ENCODE assay signal across 21 cellular contexts in the genomic region with DNA sequence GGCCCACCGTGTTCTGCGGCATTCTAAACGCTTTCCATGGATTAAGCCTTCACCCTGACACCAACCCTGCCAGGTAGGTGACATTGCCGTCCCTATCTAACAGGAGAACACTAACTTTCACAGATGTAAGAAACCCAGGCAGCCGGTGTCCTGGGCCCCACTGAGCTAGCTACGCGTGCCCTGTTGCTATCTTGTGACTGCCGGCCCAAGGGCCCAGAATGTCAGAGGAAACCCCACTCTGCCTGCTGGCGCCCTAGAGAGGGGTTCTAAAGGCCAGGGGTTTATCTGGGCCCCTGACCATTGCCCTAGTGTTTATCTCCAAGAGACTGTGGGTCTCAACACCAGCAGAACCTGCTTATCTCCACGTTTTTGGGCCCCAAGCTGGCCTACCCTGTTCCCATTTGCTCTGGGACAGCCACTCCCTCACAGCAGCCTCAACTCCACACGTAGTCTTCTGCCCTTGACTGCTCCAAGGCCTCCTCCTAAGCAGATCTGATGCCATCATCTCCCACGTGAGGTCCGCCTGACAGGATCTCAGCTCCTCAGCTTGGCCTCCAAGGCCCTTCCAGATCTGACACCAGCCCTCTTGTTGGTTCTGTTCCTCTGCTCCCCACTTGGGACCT. TPM values are rescaled to one million over a fixed set of nuclear protein-coding genes. Genes with fewer than 3 reads are reported as not detected.
DNase-seq lines count a peak whose midpoint lies in the region; ATAC-seq, FAIRE-seq and TF ChIP-seq lines count a peak whose summit lies in the region.
"Had no signal": no experiment of that assay in that cellular context is flagged by ENCODE, and none has a peak within 500 bp of the region (broad histone marks: within the 10 kb centered on the region; RNA-seq: fewer than 3 reads in every experiment).

No MANE protein-coding gene starts in this region.

- FAIRE-seq in pancreas (lab: Jason Lieb, UNC) = no peak
- FAIRE-seq: HTR-8/SVneo had no signal

- no peaks in the 10 kb centered on the region for H3K27me3 ChIP-seq in right cardiac atrium (ENCODE audit: control insufficient read depth, insufficient read depth)
- H3K27me3 ChIP-seq in pancreas = no peaks in the 10 kb centered on the region

- intact Hi-C loops in right cardiac atrium (cut with DNase I) = no loop called here
- intact Hi-C loops in Right ventricle myocardium inferior (cut with DNase I) = no loop called here
- intact Hi-C loops in dendritic cell treated with granulocyte-macrophage colony-stimulating factor and Interleukin-4, amounts not matched to agents 40 ng/mL and 50 ng/mL, for 4 days (cut with micrococcal nuclease) = no loop called here
- intact Hi-C loops in mucosa of descending colon (cut with DNase I, micrococcal nuclease) = no loop called here
- intact Hi-C loops in pancreas (cut with DNase I) = no loop called here

- WGBS in right cardiac atrium = 85% methylated on average over 13 of the region's 13 CpGs
- 83 to 87% methylated on average over 13 of the region's 13 CpGs for WGBS in pancreas, 2 donors

- H3K9me3 Mint-ChIP-seq in dendritic cell treated with granulocyte-macrophage colony-stimulating factor and Interleukin-4, amounts not matched to agents 40 ng/mL and 50 ng/mL, for 4 days = no peaks in the 10 kb centered on the region
- H3K9me3 Mint-ChIP-seq in neural crest cell = no peaks in the 10 kb centered on the region
- H3K9me3 Mint-ChIP-seq: CD8-positive, alpha-beta T cell had no signal

- H3K4me3 ChIP-seq in right cardiac atrium (ENCODE audit: low read length) (no peak overlapping the region), mucosa of descending colon (no peak overlapping the region), pancreas (no peak overlapping the region)
- H3K4me3 ChIP-seq: PC-9 had no signal

- H3K4me3 Mint-ChIP-seq in dendritic cell treated with granulocyte-macrophage colony-stimulating factor and Interleukin-4, amounts not matched to agents 40 ng/mL and 50 ng/mL, for 4 days = no peak overlapping the region
- H3K4me3 Mint-ChIP-seq in neural crest cell = no peak overlapping the region
- H3K4me3 Mint-ChIP-seq: CD8-positive, alpha-beta T cell had no signal

- H3K36me3 ChIP-seq in mucosa of descending colon (ENCODE audit: low read depth) = no peaks in the 10 kb centered on the region
- H3K36me3 ChIP-seq in pancreas = no peaks in the 10 kb centered on the region

- peaks cover 26% of the 10 kb centered on the region for H3K4me1 Mint-ChIP-seq in dendritic cell treated with granulocyte-macrophage colony-stimulating factor and Interleukin-4, amounts not matched to agents 40 ng/mL and 50 ng/mL, for 4 days (ENCODE audit: low read depth)
- H3K4me1 Mint-ChIP-seq in neural crest cell = peaks cover 17% of the 10 kb centered on the region

- H3K27ac ChIP-seq in right cardiac atrium (ENCODE audit: low read length) = peak overlapping the region; percentile 10
- H3K27ac ChIP-seq in pancreas = peak overlapping the region in 2 of 4 donors; percentile 63 to 68
- H3K27ac ChIP-seq: HL-60, PC-9 had no signal

- no peak for TF ChIP-seq CTCF in neural crest cell (conservative IDR thresholded peaks at IDR 0.05)
- no peak for TF ChIP-seq CTCF in mucosa of descending colon (IDR thresholded peaks at IDR 0.05)
- no peak for TF ChIP-seq CTCF in pancreas (IDR thresholded peaks at IDR 0.05)

- H3K4me1 ChIP-seq in right cardiac atrium (ENCODE audit: control insufficient read depth, insufficient read depth, low read length) (no peaks in the 10 kb centered on the region), mucosa of descending colon (ENCODE audit: low read depth) (no peaks in the 10 kb centered on the region), pancreas (no peaks in the 10 kb centered on the region)

- H3K36me3 Mint-ChIP-seq in dendritic cell treated with granulocyte-macrophage colony-stimulating factor and Interleukin-4, amounts not matched to agents 40 ng/mL and 50 ng/mL, for 4 days (ENCODE audit: low read depth) = peaks cover 20% of the 10 kb centered on the region
- H3K36me3 Mint-ChIP-seq in neural crest cell (ENCODE audit: low read depth) = peaks cover 4% of the 10 kb centered on the region

- H3K27ac Mint-ChIP-seq in dendritic cell treated with granulocyte-macrophage colony-stimulating factor and Interleukin-4, amounts not matched to agents 40 ng/mL and 50 ng/mL, for 4 days = peak overlapping the region; percentile 31
- peak overlapping the region; percentile 78 for H3K27ac Mint-ChIP-seq in neural crest cell (ENCODE audit: unreplicated experiment)
- H3K27ac Mint-ChIP-seq: CD8-positive, alpha-beta T cell had no signal

- DNase-seq in right cardiac atrium = no peak
- no peak for DNase-seq in Right ventricle myocardium inferior (ENCODE audit: missing footprints)
- no peak for DNase-seq in neural crest cell (ENCODE audit: low read depth, low spot score)
- no peak for DNase-seq in NCI-H510A treated with DMSO at 0.1 percent for 48 hours (lab: John Stamatoyannopoulos, UW)
- DNase-seq in mucosa of descending colon = no peak
- no peak for DNase-seq in pancreas
- DNase-seq: 8988T; CD8-positive, alpha-beta T cell; DMS79 treated with DMSO at 0.1 percent for 48 hours; HCEC 1CT; KBM-7; NCI-H1436; NCI-H2029 treated with DMSO at 0.1 percent for 48 hours; NCI-H510A; NCI-H82; PC-9; SHP77 had no signal

- peak in 1 of 2 donors; percentile 17 for ATAC-seq in right cardiac atrium
- ATAC-seq in Right ventricle myocardium inferior = no peak
- no peak for ATAC-seq in mucosa of descending colon
- no peak for ATAC-seq in GM18502 (IDR thresholded peaks at IDR 0.05; ENCODE audit: poor library complexity, unreplicated experiment)
- no peak for ATAC-seq in pancreas
- ATAC-seq: CD8-positive, alpha-beta T cell had no signal

- H3K9me3 ChIP-seq in right cardiac atrium (ENCODE audit: control insufficient read depth, low read length) (no peaks in the 10 kb centered on the region), mucosa of descending colon (no peaks in the 10 kb centered on the region), pancreas (no peaks in the 10 kb centered on the region)

- H3K27me3 Mint-ChIP-seq in dendritic cell treated with granulocyte-macrophage colony-stimulating factor and Interleukin-4, amounts not matched to agents 40 ng/mL and 50 ng/mL, for 4 days = no peaks in the 10 kb centered on the region
- no peaks in the 10 kb centered on the region for H3K27me3 Mint-ChIP-seq in neural crest cell (ENCODE audit: low read depth)

RNA-seq across cellular contexts. Expression of a gene that starts 18.1 kb away (rescaled TPM):
- total RNA-seq in right cardiac atrium (1 to 10 TPM; 5.2 to 6.0 (median 5.4) TPM), Right ventricle myocardium inferior (6.3 TPM), neural crest cell (16.1 and 16.9 TPM in 2 replicates), mucosa of descending colon (10 to 100 TPM in 1 of 3 donors, 1 to 10 TPM in 2; 7.7 to 12.3 (median 10.0) TPM), pancreas (1 to 10 TPM; 2.4 to 6.3 (median 2.7) TPM)
- polyA plus RNA-seq in right cardiac atrium (2.4 TPM), pancreas (1 to 10 TPM; 1.3 to 1.8 TPM)

RNA-seq across cellular contexts. Expression of a gene that starts 37.5 kb away (rescaled TPM):
- total RNA-seq in right cardiac atrium (10 to 100 TPM; 17.2 to 23.4 (median 19.6) TPM), Right ventricle myocardium inferior (35.1 TPM), neural crest cell (14.5 and 23.0 TPM in 2 replicates), mucosa of descending colon (10 to 100 TPM; 18.8 to 24.0 (median 21.7) TPM), pancreas (1 to 10 TPM; 4.6 to 8.5 (median 5.8) TPM)
- polyA plus RNA-seq in right cardiac atrium (7.5 TPM), pancreas (1 to 10 TPM; 2.2 to 3.1 TPM)
